1 cellular context compared by ENCODE assay signal in the genomic region with DNA sequence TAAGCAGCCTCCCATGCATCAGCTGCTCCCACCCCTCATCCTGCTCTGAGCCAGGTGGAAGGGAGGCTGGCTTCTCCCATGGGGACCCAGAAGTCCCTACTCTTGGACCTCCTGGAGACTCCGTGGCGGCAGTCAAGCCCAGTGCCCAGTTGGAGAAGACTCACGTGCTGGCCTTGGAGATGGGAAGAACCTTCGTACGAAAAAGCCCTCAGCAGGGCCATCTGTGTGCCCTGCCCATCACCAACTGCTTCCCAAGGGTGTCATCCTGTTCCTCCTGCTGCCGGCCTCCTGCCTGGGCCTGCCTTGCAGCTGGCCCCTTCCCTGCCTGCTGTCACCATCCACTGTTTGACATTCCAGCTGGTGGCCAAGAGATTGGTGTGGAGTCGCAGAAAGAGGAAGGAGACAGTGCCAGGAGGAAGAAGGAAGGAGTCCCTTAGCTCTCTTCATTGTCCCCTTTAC.
TF ChIP-seq lines count a peak whose summit lies in the region.

No MANE protein-coding gene starts in this region.

TF ChIP-seq in SK-N-SH, 30 proteins besides CTCF, POLR2A, EP300 and RAD21:
- no peak for TF ChIP-seq JUND (IDR thresholded peaks at IDR 0.05)
- no peak for TF ChIP-seq FOXM1 (IDR thresholded peaks at IDR 0.05; ENCODE audit: low read depth)
- no peak for TF ChIP-seq SMC3 (IDR thresholded peaks at IDR 0.05; ENCODE audit: low read depth, low read length)
- TF ChIP-seq, protein P1, sequence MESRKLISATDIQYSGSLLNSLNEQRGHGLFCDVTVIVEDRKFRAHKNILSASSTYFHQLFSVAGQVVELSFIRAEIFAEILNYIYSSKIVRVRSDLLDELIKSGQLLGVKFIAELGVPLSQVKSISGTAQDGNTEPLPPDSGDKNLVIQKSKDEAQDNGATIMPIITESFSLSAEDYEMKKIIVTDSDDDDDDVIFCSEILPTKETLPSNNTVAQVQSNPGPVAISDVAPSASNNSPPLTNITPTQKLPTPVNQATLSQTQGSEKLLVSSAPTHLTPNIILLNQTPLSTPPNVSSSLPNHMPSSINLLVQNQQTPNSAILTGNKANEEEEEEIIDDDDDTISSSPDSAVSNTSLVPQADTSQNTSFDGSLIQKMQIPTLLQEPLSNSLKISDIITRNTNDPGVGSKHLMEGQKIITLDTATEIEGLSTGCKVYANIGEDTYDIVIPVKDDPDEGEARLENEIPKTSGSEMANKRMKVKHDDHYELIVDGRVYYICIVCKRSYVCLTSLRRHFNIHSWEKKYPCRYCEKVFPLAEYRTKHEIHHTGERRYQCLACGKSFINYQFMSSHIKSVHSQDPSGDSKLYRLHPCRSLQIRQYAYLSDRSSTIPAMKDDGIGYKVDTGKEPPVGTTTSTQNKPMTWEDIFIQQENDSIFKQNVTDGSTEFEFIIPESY (IDR thresholded peaks at IDR 0.05; ENCODE audit: borderline replicate concordance, low read depth): no peak
- TF ChIP-seq, protein P2, sequence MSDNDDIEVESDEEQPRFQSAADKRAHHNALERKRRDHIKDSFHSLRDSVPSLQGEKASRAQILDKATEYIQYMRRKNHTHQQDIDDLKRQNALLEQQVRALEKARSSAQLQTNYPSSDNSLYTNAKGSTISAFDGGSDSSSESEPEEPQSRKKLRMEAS (IDR thresholded peaks at IDR 0.05; ENCODE audit: low read depth): no peak
- TF ChIP-seq ELF1 (IDR thresholded peaks at IDR 0.05): no peak
- no peak for TF ChIP-seq MEF2A (IDR thresholded peaks at IDR 0.05; ENCODE audit: borderline replicate concordance, low read depth)
- TF ChIP-seq TCF12 (IDR thresholded peaks at IDR 0.05): no peak
- no peak for TF ChIP-seq TAF1 (IDR thresholded peaks at IDR 0.05; ENCODE audit: borderline replicate concordance, low read depth, low read length)
